Comparison of ENCODE assay signal across 34 cellular contexts in genomic region chr3:54519493-54519892, GRCh38.
DNase-seq lines count a peak whose midpoint lies in the region; ATAC-seq and TF ChIP-seq lines count a peak whose summit lies in the region.
"Had no signal": no experiment of that assay in that cellular context is flagged by ENCODE, and none has a peak within 500 bp of the region (broad histone marks: within the 10 kb centered on the region; RNA-seq: fewer than 3 reads in every experiment).

No MANE protein-coding gene starts in this region.

- H3K9me3 ChIP-seq in BLaER1 (peaks cover 8% of the 10 kb centered on the region; the same call in 1 of the 2 replicates), SK-N-SH (peaks cover 2% of the 10 kb centered on the region; the same call in 1 of the 2 replicates), psoas muscle (peaks cover 18% of the 10 kb centered on the region)
- H3K9me3 ChIP-seq: A549, BE2C, Caco-2 had no signal

- no peaks in the 10 kb centered on the region for H3F3A ChIP-seq in SK-N-SH (replicated peaks; ENCODE audit: insufficient read depth)

- H3K9ac ChIP-seq in BLaER1 (no peak overlapping the region), SK-N-SH (no peak overlapping the region)
- H3K9ac ChIP-seq: BLaER1 treated with 17β-estradiol and CSF1 and Interleukin-3, amounts not matched to agents 10 nM and 100 nM had no signal

- H3K36me3 ChIP-seq in BLaER1 = no peaks in the 10 kb centered on the region
- no peaks in the 10 kb centered on the region for H3K36me3 ChIP-seq in SK-N-SH (replicated peaks in 1 of 2; ENCODE audit: control insufficient read depth in 1 of 2, insufficient read depth in 2 of 2, low read length in 1 of 2)
- H3K36me3 ChIP-seq in psoas muscle (ENCODE audit: insufficient read depth in 1 of 2, low read depth in 1 of 2) = no peaks in the 10 kb centered on the region
- H3K36me3 ChIP-seq: BE2C; BLaER1 treated with 17β-estradiol and CSF1 and Interleukin-3, amounts not matched to agents 10 nM and 100 nM had no signal

- H3K4me2 ChIP-seq in BLaER1 = peak overlapping the region; percentile 53; the same call in 1 of the 2 replicates
- no peak overlapping the region for H3K4me2 ChIP-seq in SK-N-SH
- H3K4me2 ChIP-seq: A549 had no signal

- H3K79me2 ChIP-seq in SK-N-SH (ENCODE audit: insufficient read depth) = no peaks in the 10 kb centered on the region

- H3K27me3 ChIP-seq in BLaER1 = no peaks in the 10 kb centered on the region
- H3K27me3 ChIP-seq in SK-N-SH (ENCODE audit: insufficient read depth) = no peaks in the 10 kb centered on the region
- no peaks in the 10 kb centered on the region for H3K27me3 ChIP-seq in psoas muscle (ENCODE audit: insufficient read depth in 3 of 3, low read length in 2 of 3)
- H3K27me3 ChIP-seq: BE2C; BLaER1 treated with 17β-estradiol and CSF1 and Interleukin-3, amounts not matched to agents 10 nM and 100 nM had no signal

- no peaks in the 10 kb centered on the region for H3K4me1 Mint-ChIP-seq in nephron progenitor cell
- H3K4me1 Mint-ChIP-seq: B cell; CD14-positive monocyte; CD4-positive, CD25-positive, alpha-beta regulatory T cell; CD8-positive, alpha-beta memory T cell had no signal

- H4K20me1 ChIP-seq in BLaER1 (no peaks in the 10 kb centered on the region), SK-N-SH (ENCODE audit: insufficient read depth) (no peaks in the 10 kb centered on the region)
- H4K20me1 ChIP-seq: BLaER1 treated with 17β-estradiol and CSF1 and Interleukin-3, amounts not matched to agents 10 nM and 100 nM had no signal

- WGBS in SK-N-SH (ENCODE audit: low lambda C conversion rate) = 4% methylated on average over 2 of the region's 2 CpGs
- WGBS in psoas muscle, 3 donors = 81 to 86% (median 83%) methylated on average over 2 of the region's 2 CpGs

- H3K36me3 Mint-ChIP-seq in activated naive CD4-positive, alpha-beta T cell treated with anti-CD3 and anti-CD28 coated beads, Interleukin-2, amount 50 U/mL, for 72 hours = no peaks in the 10 kb centered on the region
- no peaks in the 10 kb centered on the region for H3K36me3 Mint-ChIP-seq in nephron progenitor cell (ENCODE audit: low read depth)
- H3K36me3 Mint-ChIP-seq: CD14-positive monocyte; CD4-positive, alpha-beta memory T cell; CD4-positive, CD25-positive, alpha-beta regulatory T cell; CD8-positive, alpha-beta T cell had no signal

- ATAC-seq in SK-N-SH treated with all-trans-retinoic acid at 6 μM for 48 hours = no peak
- peak; percentile 21 for ATAC-seq in sciatic nerve
- ATAC-seq in activated naive CD4-positive, alpha-beta T cell treated with anti-CD3 and anti-CD28 coated beads, Interleukin-2, amount 50 U/mL, for 72 hours = no peak
- no peak for ATAC-seq in psoas muscle
- ATAC-seq: A549; CD8-positive, alpha-beta T cell had no signal

- TF ChIP-seq CTCF in SK-N-SH (IDR thresholded peaks at IDR 0.05) (no peak), psoas muscle (IDR thresholded peaks at IDR 0.05) (no peak), nephron progenitor cell (IDR thresholded peaks at IDR 0.05) (no peak)

- H3K4me3 ChIP-seq in BLaER1 (no peak overlapping the region), SK-N-SH (ENCODE audit: low read depth in 2 of 2, low read length in 1 of 2) (no peak overlapping the region), psoas muscle (no peak overlapping the region)
- H3K4me3 ChIP-seq: A549; BLaER1 treated with 17β-estradiol and CSF1 and Interleukin-3, amounts not matched to agents 10 nM and 100 nM had no signal

- H3K9me3 Mint-ChIP-seq in activated naive CD4-positive, alpha-beta T cell treated with anti-CD3 and anti-CD28 coated beads, Interleukin-2, amount 50 U/mL, for 72 hours = peaks cover 8 to 14% of the 10 kb centered on the region in 2 donors
- H3K9me3 Mint-ChIP-seq in nephron progenitor cell = peaks cover 21% of the 10 kb centered on the region

- CTCF ChIA-PET in SK-N-SH (lab: Yijun Ruan, JAX) = interaction anchor here (0.6 to 1.3 kb wide), 2 partner anchors 13 to 472 kb away, joined by 3 read pairs; no protein-coding TSS in a partner anchor

- H3K4me3 Mint-ChIP-seq in nephron progenitor cell = no peak overlapping the region
- H3K4me3 Mint-ChIP-seq: B cell; CD14-positive monocyte; CD4-positive, alpha-beta memory T cell; CD4-positive, alpha-beta T cell; CD4-positive, CD25-positive, alpha-beta regulatory T cell; CD8-positive, alpha-beta memory T cell; CD8-positive, alpha-beta T cell had no signal

- H3K27ac ChIP-seq in BLaER1 (no peak overlapping the region), SK-N-SH (ENCODE audit: low read depth in 2 of 2, low read length in 1 of 2) (no peak overlapping the region), psoas muscle (no peak overlapping the region)
- H3K27ac ChIP-seq: 22Rv1; A549; BLaER1 treated with 17β-estradiol and CSF1 and Interleukin-3, amounts not matched to agents 10 nM and 100 nM; C4-2B had no signal

- no peak overlapping the region for H3K27ac Mint-ChIP-seq in activated naive CD4-positive, alpha-beta T cell treated with anti-CD3 and anti-CD28 coated beads, Interleukin-2, amount 50 U/mL, for 72 hours
- no peak overlapping the region for H3K27ac Mint-ChIP-seq in nephron progenitor cell
- H3K27ac Mint-ChIP-seq: B cell; CD14-positive monocyte; CD4-positive, alpha-beta memory T cell; CD4-positive, alpha-beta T cell; CD4-positive, CD25-positive, alpha-beta regulatory T cell; CD8-positive, alpha-beta T cell had no signal

- peak in 1 of 2 experiments; percentile 67; a peak in 2 of 4 replicates for TF ChIP-seq EP300 in SK-N-SH (IDR thresholded peaks at IDR 0.05; ENCODE audit: borderline replicate concordance in 1 of 2, low read depth in 1 of 2, low read length in 1 of 2)

- no peak overlapping the region for H2AFZ ChIP-seq in SK-N-SH (ENCODE audit: low read depth)

- TF ChIP-seq RAD21 in SK-N-SH (IDR thresholded peaks at IDR 0.05; ENCODE audit: low read length) = no peak

- H3K4me1 ChIP-seq in BLaER1 (peaks cover 14% of the 10 kb centered on the region), SK-N-SH (ENCODE audit: control insufficient read depth in 1 of 2, insufficient read depth in 2 of 2, low read depth in 1 of 2, low read length in 1 of 2) (peaks cover 0 to 5% of the 10 kb centered on the region in 2 experiments; a peak in 1 of 4 replicates), psoas muscle (no peaks in the 10 kb centered on the region)
- H3K4me1 ChIP-seq: A549, BE2C, Caco-2 had no signal

- intact Hi-C loops in sciatic nerve (cut with DNase I) = no loop called here
- intact Hi-C loops in psoas muscle (cut with DNase I) = loop anchor here in 1 of 2 donors (10.0 kb wide), 1 partner anchor 305 kb away; no protein-coding TSS in a partner anchor

- H3K9me2 ChIP-seq in SK-N-SH = no peaks in the 10 kb centered on the region

- peaks cover 4% of the 10 kb centered on the region for H3K27me3 Mint-ChIP-seq in nephron progenitor cell (ENCODE audit: low read depth, poor library complexity)
- H3K27me3 Mint-ChIP-seq: B cell; CD4-positive, alpha-beta memory T cell; CD4-positive, alpha-beta T cell; CD4-positive, CD25-positive, alpha-beta regulatory T cell; CD8-positive, alpha-beta memory T cell had no signal

- POLR2A ChIA-PET in SK-N-SH (lab: Yijun Ruan, JAX) = no interaction called here

- DNase-seq in SK-N-SH (peak; percentile 54), sciatic nerve (ENCODE audit: low spot score) (no peak), psoas muscle (no peak), nephron progenitor cell (no peak), SHP77 (lab: John Stamatoyannopoulos, UW) (no peak)
- DNase-seq in activated naive CD4-positive, alpha-beta T cell treated with anti-CD3 and anti-CD28 coated beads, Interleukin-2, amount 50 U/mL, for 72 hours (ENCODE audit: low spot score in 2 of 2) = no peak
- DNase-seq: 8988T; ACHN; AML-193; BE2C; C1 segment of cervical spinal cord; Caco-2; Calu3; CD4-positive, alpha-beta memory T cell; CD4-positive, alpha-beta T cell; CD4-positive, CD25-positive, alpha-beta regulatory T cell; CD8-positive, alpha-beta memory T cell; CD8-positive, alpha-beta T cell; COR-L47; DMS 273 treated with DMSO at 0.1 percent for 48 hours; DMS153; DMS53; DMS79; DMS79 treated with DMSO at 0.1 percent for 48 hours; DND-41; EL had no signal

TF ChIP-seq in SK-N-SH, 30 proteins besides CTCF, POLR2A, EP300 and RAD21 (continues in another document):
- no peak for TF ChIP-seq EZH2phosphoT487 (IDR thresholded peaks at IDR 0.05; ENCODE audit: borderline replicate concordance, low read depth)
- peak; percentile 42 for TF ChIP-seq TCF12 (IDR thresholded peaks at IDR 0.05)
- no peak for TF ChIP-seq PBX3 (IDR thresholded peaks at IDR 0.05)
- TF ChIP-seq CHD2 (IDR thresholded peaks at IDR 0.05; ENCODE audit: low read length, partially characterized antibody) = peak; percentile 56
- no peak for TF ChIP-seq MXI1 (IDR thresholded peaks at IDR 0.05; ENCODE audit: low read depth, low read length)
- no peak for TF ChIP-seq RXRA (IDR thresholded peaks at IDR 0.05; ENCODE audit: borderline replicate concordance, low read depth)
- TF ChIP-seq FOXM1 (IDR thresholded peaks at IDR 0.05; ENCODE audit: low read depth) = no peak

TF ChIP-seq in SK-N-SH treated with all-trans-retinoic acid at 6 μM for 48 hours, 23 proteins besides CTCF, POLR2A, EP300 and RAD21 (continues in another document):
- no peak for TF ChIP-seq ZFP30 (CRISPR knock-in tag; IDR thresholded peaks at IDR 0.05)
- no peak for TF ChIP-seq CSDC2 (CRISPR knock-in tag; IDR thresholded peaks at IDR 0.05)
- no peak for TF ChIP-seq SNAI2 (CRISPR knock-in tag; IDR thresholded peaks at IDR 0.05)
- no peak for TF ChIP-seq GLIS3 (CRISPR knock-in tag; IDR thresholded peaks at IDR 0.05)
- no peak for TF ChIP-seq PATZ1 (CRISPR knock-in tag; IDR thresholded peaks at IDR 0.05; ENCODE audit: borderline replicate concordance)
- TF ChIP-seq TCF4 (CRISPR knock-in tag; IDR thresholded peaks at IDR 0.05; ENCODE audit: borderline replicate concordance) = peak; percentile 73
- TF ChIP-seq ZNF8 (CRISPR knock-in tag; IDR thresholded peaks at IDR 0.05) = no peak
